In genomic region chr3:187762792-187763191, GRCh38 we compare ENCODE assay signal across 11 cellular contexts.
"Had no signal": no experiment of that assay in that cellular context is flagged by ENCODE, and none has a peak within 500 bp of the region (broad histone marks: within the 10 kb centered on the region; RNA-seq: fewer than 3 reads in every experiment).

No MANE protein-coding gene starts in this region.

- H3K9me3 ChIP-seq: HAP-1 had no signal

- H3K27ac ChIP-seq: GM23248 had no signal

- H2AFZ ChIP-seq: GM23248 had no signal

- H3K9ac ChIP-seq: GM23248 had no signal

- ATAC-seq: GM23338, HCT116 had no signal

- DNase-seq: GM23248, GOT3, H7, H9, HCEC 1CT, HFFc6 had no signal

- H3K36me3 ChIP-seq: HAP-1 had no signal

- H3K9me3 Mint-ChIP-seq: GM23338, H9, HFFc6 had no signal

- H3K4me3 ChIP-seq: GM23248, GM23338, HAP-1 had no signal

- FAIRE-seq: H1, H54 had no signal

- H3K4me3 Mint-ChIP-seq: GM23338, H9, HFFc6 had no signal

- H3K4me2 ChIP-seq: GM23338 had no signal

- H3K27ac Mint-ChIP-seq: GM23338, H9, HFFc6 had no signal
